ENCODE assay signal across 20 cellular contexts in the genomic region with DNA sequence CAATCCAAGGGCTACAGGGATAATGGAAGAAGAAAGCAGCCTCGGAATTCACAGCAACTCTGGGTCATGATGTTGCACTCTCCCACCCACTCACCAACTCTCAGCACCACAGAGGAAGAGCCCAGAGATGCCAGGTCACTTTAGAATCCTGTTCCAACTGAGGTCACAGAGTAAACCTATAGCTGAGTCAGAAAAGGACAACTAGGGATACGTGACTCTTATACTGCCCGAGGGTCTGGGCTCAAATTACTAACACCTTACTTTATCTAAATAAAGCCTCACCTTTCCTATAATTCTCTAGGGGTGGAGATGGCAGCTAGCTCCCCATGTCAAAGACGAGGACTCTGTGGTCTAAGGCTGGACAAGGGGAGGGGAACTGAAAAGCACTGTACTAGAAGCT. TPM values are rescaled to one million over a fixed set of nuclear protein-coding genes. Genes with fewer than 3 reads are reported as not detected.
DNase-seq lines count a peak whose midpoint lies in the region; ATAC-seq, FAIRE-seq and TF ChIP-seq lines count a peak whose summit lies in the region.
"Had no signal": no experiment of that assay in that cellular context is flagged by ENCODE, and none has a peak within 500 bp of the region (broad histone marks: within the 10 kb centered on the region; RNA-seq: fewer than 3 reads in every experiment).

No MANE protein-coding gene starts in this region.

- H3K9me2 ChIP-seq in PC-3 (replicated peaks; ENCODE audit: low read length) = no peaks in the 10 kb centered on the region

- no peak overlapping the region for H3K9ac ChIP-seq in PC-3 (ENCODE audit: low read length)

- no peak for ATAC-seq in activated naive CD8-positive, alpha-beta T cell treated with anti-CD3 and anti-CD28 coated beads, Interleukin-2, amount 50 U/mL, for 24 hours
- ATAC-seq in PC-3 = peak; percentile 67
- ATAC-seq in GM19467 (IDR thresholded peaks at IDR 0.05; ENCODE audit: unreplicated experiment) = no peak
- no peak for ATAC-seq in WTC11

- H3K4me3 Mint-ChIP-seq in activated naive CD8-positive, alpha-beta T cell = no peak overlapping the region
- no peak overlapping the region for H3K4me3 Mint-ChIP-seq in activated naive CD8-positive, alpha-beta T cell treated with anti-CD3 and anti-CD28 coated beads, Interleukin-2, amount 50 U/mL, for 24 hours
- H3K4me3 Mint-ChIP-seq in WTC11 = no peak overlapping the region

- no peaks in the 10 kb centered on the region for H3K9me3 Mint-ChIP-seq in activated naive CD8-positive, alpha-beta T cell (ENCODE audit: low read depth)
- H3K9me3 Mint-ChIP-seq in activated naive CD8-positive, alpha-beta T cell treated with anti-CD3 and anti-CD28 coated beads, Interleukin-2, amount 50 U/mL, for 24 hours = no peaks in the 10 kb centered on the region
- no peaks in the 10 kb centered on the region for H3K9me3 Mint-ChIP-seq in WTC11

- peaks cover 7% of the 10 kb centered on the region for H3K36me3 Mint-ChIP-seq in activated naive CD8-positive, alpha-beta T cell
- peaks cover 40% of the 10 kb centered on the region for H3K36me3 Mint-ChIP-seq in activated naive CD8-positive, alpha-beta T cell treated with anti-CD3 and anti-CD28 coated beads, Interleukin-2, amount 50 U/mL, for 24 hours (ENCODE audit: low read depth)
- H3K36me3 Mint-ChIP-seq in WTC11 = peaks cover 51% of the 10 kb centered on the region

- H3K27ac Mint-ChIP-seq in activated naive CD8-positive, alpha-beta T cell = peak overlapping the region; percentile 22
- H3K27ac Mint-ChIP-seq in activated naive CD8-positive, alpha-beta T cell treated with anti-CD3 and anti-CD28 coated beads, Interleukin-2, amount 50 U/mL, for 24 hours = no peak overlapping the region
- no peak overlapping the region for H3K27ac Mint-ChIP-seq in WTC11

- no peaks in the 10 kb centered on the region for H3K9me3 ChIP-seq in PC-3 (ENCODE audit: low read length)
- H3K9me3 ChIP-seq: Caco-2, HAP-1, MG63 had no signal

- H3K27me3 ChIP-seq in PC-3 (ENCODE audit: low read length) = no peaks in the 10 kb centered on the region
- H3K27me3 ChIP-seq: MG63 had no signal

- no peak for DNase-seq in activated naive CD8-positive, alpha-beta T cell treated with anti-CD3 and anti-CD28 coated beads, Interleukin-2, amount 50 U/mL, for 24 hours
- DNase-seq in PC-3 (peak; percentile 69), epithelial cell of esophagus (ENCODE audit: low read depth) (peak; percentile 34), HTR-8/SVneo (ENCODE audit: insufficient read length, low spot score) (no peak), WTC11 (ENCODE audit: low spot score) (no peak)
- DNase-seq: AML-193, Caco-2, GF-D8, Kasumi-1, MG63, NCI-H1048, NCI-H1436 treated with DMSO at 0.1 percent for 48 hours, NCI-H2029, NCI-H2171, NCI-H446, Right ventricle myocardium superior had no signal

- H3K4me1 Mint-ChIP-seq in activated naive CD8-positive, alpha-beta T cell (ENCODE audit: low read depth) = peaks cover 28% of the 10 kb centered on the region
- peaks cover 15% of the 10 kb centered on the region for H3K4me1 Mint-ChIP-seq in activated naive CD8-positive, alpha-beta T cell treated with anti-CD3 and anti-CD28 coated beads, Interleukin-2, amount 50 U/mL, for 24 hours
- peaks cover 3% of the 10 kb centered on the region; the same call in 1 of the 2 replicates for H3K4me1 Mint-ChIP-seq in WTC11

- TF ChIP-seq CTCF in PC-3 (conservative IDR thresholded peaks at IDR 0.05; ENCODE audit: low read depth, low read length) = no peak
- no peak for TF ChIP-seq CTCF in epithelial cell of esophagus (IDR thresholded peaks at IDR 0.05; ENCODE audit: insufficient read depth, low read depth, low read length, missing control alignments)
- no peak for TF ChIP-seq CTCF in WTC11 (IDR thresholded peaks at IDR 0.05)

- no peak for FAIRE-seq in HTR-8/SVneo (lab: Jason Lieb, UNC)

- peak overlapping the region; percentile 19; the same call in 1 of the 2 replicates for H3K4me2 ChIP-seq in PC-3 (ENCODE audit: low read length)

- BruUV-seq in PC-3 (replicated peaks; lab: Mats Ljungman, UMichigan) = no TSS peak

- no peak overlapping the region for H2AFZ ChIP-seq in PC-3 (ENCODE audit: low read length)

- peaks cover 63% of the 10 kb centered on the region for H3K36me3 ChIP-seq in PC-3 (ENCODE audit: low read depth, low read length)

- no peaks in the 10 kb centered on the region for H4K20me1 ChIP-seq in PC-3 (ENCODE audit: low read length)

- intact Hi-C loops in PC-3 (cut with micrococcal nuclease) = loop anchor here (5.0 kb wide), 1 partner anchor 409 kb away; the partner anchor contains the start of gene CLPB

- peaks cover 16% of the 10 kb centered on the region for H3K4me1 ChIP-seq in PC-3 (ENCODE audit: insufficient read depth, low read length)
- H3K4me1 ChIP-seq: HAP-1 had no signal

- POLR2A ChIA-PET in PC-3 (lab: Charles Lee; ENCODE audit: unreplicated experiment) = no interaction called here
- POLR2A ChIA-PET in WTC11 (lab: Charles Lee) = no interaction called here

- no peaks in the 10 kb centered on the region for H3F3A ChIP-seq in PC-3 (ENCODE audit: low read length, unreplicated experiment)

- H3K79me2 ChIP-seq in PC-3 (ENCODE audit: low read length) = no peaks in the 10 kb centered on the region; the same call in 1 of the 2 replicates

- no peak overlapping the region for H3K4me3 ChIP-seq in PC-3 (ENCODE audit: low read length)
- H3K4me3 ChIP-seq in epithelial cell of esophagus (ENCODE audit: low read length) = no peak overlapping the region
- H3K4me3 ChIP-seq: HAP-1, MG63 had no signal

- no peak overlapping the region for H3K27ac ChIP-seq in PC-3 (ENCODE audit: low read length)
- H3K27ac ChIP-seq: C4-2B had no signal

- CTCF ChIA-PET in PC-3 (lab: Charles Lee) = interaction anchor here (0.5 to 0.6 kb wide), 2 partner anchors 121 to 159 kb away, joined by 3 to 5 read pairs; no protein-coding TSS in a partner anchor
- CTCF ChIA-PET in WTC11 (lab: Charles Lee) = interaction anchor here (2.7 to 3.7 kb wide), 2 partner anchors 16 to 69 kb away, joined by 81 to 235 read pairs; no protein-coding TSS in a partner anchor

- no peaks in the 10 kb centered on the region for H3K27me3 Mint-ChIP-seq in activated naive CD8-positive, alpha-beta T cell
- no peaks in the 10 kb centered on the region for H3K27me3 Mint-ChIP-seq in activated naive CD8-positive, alpha-beta T cell treated with anti-CD3 and anti-CD28 coated beads, Interleukin-2, amount 50 U/mL, for 24 hours
- H3K27me3 Mint-ChIP-seq in WTC11 (ENCODE audit: low read depth) = no peaks in the 10 kb centered on the region

TF ChIP-seq in WTC11, 78 proteins besides CTCF, POLR2A, EP300 and RAD21:
- TF ChIP-seq ERG (CRISPR knock-in tag; IDR thresholded peaks at IDR 0.05) (no peak), PRRX2 (CRISPR knock-in tag; IDR thresholded peaks at IDR 0.05) (no peak), ZNF396 (CRISPR knock-in tag; IDR thresholded peaks at IDR 0.05; ENCODE audit: borderline replicate concordance) (no peak), E2F1 (CRISPR knock-in tag; IDR thresholded peaks at IDR 0.05) (no peak)
- TF ChIP-seq, protein P1, sequence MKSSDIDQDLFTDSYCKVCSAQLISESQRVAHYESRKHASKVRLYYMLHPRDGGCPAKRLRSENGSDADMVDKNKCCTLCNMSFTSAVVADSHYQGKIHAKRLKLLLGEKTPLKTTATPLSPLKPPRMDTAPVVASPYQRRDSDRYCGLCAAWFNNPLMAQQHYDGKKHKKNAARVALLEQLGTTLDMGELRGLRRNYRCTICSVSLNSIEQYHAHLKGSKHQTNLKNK (CRISPR knock-in tag; IDR thresholded peaks at IDR 0.05) = no peak
- TF ChIP-seq, protein P2, sequence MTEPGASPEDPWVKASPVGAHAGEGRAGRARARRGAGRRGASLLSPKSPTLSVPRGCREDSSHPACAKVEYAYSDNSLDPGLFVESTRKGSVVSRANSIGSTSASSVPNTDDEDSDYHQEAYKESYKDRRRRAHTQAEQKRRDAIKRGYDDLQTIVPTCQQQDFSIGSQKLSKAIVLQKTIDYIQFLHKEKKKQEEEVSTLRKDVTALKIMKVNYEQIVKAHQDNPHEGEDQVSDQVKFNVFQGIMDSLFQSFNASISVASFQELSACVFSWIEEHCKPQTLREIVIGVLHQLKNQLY (CRISPR knock-in tag; IDR thresholded peaks at IDR 0.05) = no peak

RNA-seq across cellular contexts. Expression of gene IL18BP, which starts 24.6 kb away (rescaled TPM):
- 6.5 and 7.2 TPM in 2 replicates for total RNA-seq in PC-3 (2014; rRNA removed)
- 14.1 to 17.3 TPM (median 15.0 TPM) in 3 replicates for total RNA-seq in WTC11 (2021)

RNA-seq across cellular contexts. Expression of gene NUMA1, which starts 57.0 kb away (rescaled TPM):
- total RNA-seq in PC-3 (2014; rRNA removed) (145 and 202 TPM in 2 replicates), WTC11 (2021) (117 to 147 TPM (median 118 TPM) in 3 replicates)

RNA-seq across cellular contexts. Expression of gene LRRC51, which starts 57.3 kb away (rescaled TPM):
- total RNA-seq in PC-3 (2014; rRNA removed) (5.8 and 6.6 TPM in 2 replicates), WTC11 (2021) (5.3 to 5.6 TPM (median 5.3 TPM) in 3 replicates)

Comparison
In these comparisons a context has a peak if more than half of its experiments do, and no peak if none do; other contexts are left out.
1. DNase-seq: peak in PC-3 (single experiment) and epithelial cell of esophagus (single experiment); none in activated naive CD8-positive, alpha-beta T cell treated with anti-CD3 and anti-CD28 coated beads, Interleukin-2, amount 50 U/mL, for 24 hours (single experiment), HTR-8/SVneo (single experiment) and WTC11 (single experiment).